Comparison of ENCODE assay signal across 23 cellular contexts in genomic region chr7:4111166-4111565, GRCh38.
"Had no signal": no experiment of that assay in that cellular context is flagged by ENCODE, and none has a peak within 500 bp of the region (broad histone marks: within the 10 kb centered on the region; RNA-seq: fewer than 3 reads in every experiment).

No MANE protein-coding gene starts in this region.

- H2AFZ ChIP-seq: hepatocyte had no signal

- H3K27ac ChIP-seq: coronary artery, esophagus muscularis mucosa, foreskin keratinocyte, gastroesophageal sphincter, heart left ventricle, hepatocyte, left lung, lower lobe of right lung had no signal

- FAIRE-seq: colon, endometrium, frontal cortex, kidney had no signal

- H3K79me2 ChIP-seq: hepatocyte had no signal

- H3K4me2 ChIP-seq: hepatocyte had no signal

- H3K27me3 ChIP-seq: esophagus muscularis mucosa, foreskin keratinocyte, gastroesophageal sphincter, heart left ventricle, hepatocyte, left lung had no signal

- H3K4me1 ChIP-seq: esophagus muscularis mucosa, foreskin keratinocyte, gastroesophageal sphincter, heart left ventricle, left lung, lower lobe of right lung had no signal

- ATAC-seq: effector memory CD8-positive, alpha-beta T cell; foreskin keratinocyte; gastroesophageal sphincter; left colon; left lung; left ventricle myocardium superior; lower lobe of right lung; mucosa of descending colon had no signal

- DNase-seq: effector CD8-positive, alpha-beta T cell; effector memory CD8-positive, alpha-beta T cell; endodermal cell; foreskin keratinocyte; heart left ventricle; hypothalamus; immature natural killer cell; islet precursor cell; kidney; kidney glomerular epithelial cell; left colon; left lung; left ventricle myocardium superior; lower lobe of right lung; mesenchymal stem cell; mucosa of descending colon had no signal

- H3K36me3 ChIP-seq: heart left ventricle, left lung, lower lobe of right lung had no signal

- H3K4me3 ChIP-seq: coronary artery, esophagus muscularis mucosa, gastroesophageal sphincter, heart left ventricle, hepatocyte, left lung, lower lobe of right lung, mucosa of descending colon had no signal

- H3K9me3 ChIP-seq: gastroesophageal sphincter, heart left ventricle, lower lobe of right lung, mucosa of descending colon had no signal
